2 cellular contexts compared by ENCODE assay signal in the genomic region with DNA sequence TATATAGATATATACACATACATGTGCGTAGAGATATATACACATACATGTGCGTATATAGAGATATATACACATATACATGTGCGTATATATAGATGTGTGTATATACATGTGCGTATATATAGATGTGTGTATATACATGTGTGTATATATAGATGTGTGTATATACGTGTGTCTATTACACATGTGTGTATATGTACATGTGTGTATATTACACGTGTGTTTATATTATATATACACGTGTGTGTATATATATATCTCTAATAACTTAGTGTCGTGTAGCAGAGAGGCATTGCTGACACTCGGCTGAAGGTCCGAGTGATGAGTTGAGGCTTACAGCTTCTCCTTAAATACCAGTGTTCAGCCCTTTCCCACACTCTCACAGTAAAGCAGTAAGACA.
A peak's percentile ranks its signal among the peaks of the same experiment; 100 is the strongest.
TF ChIP-seq lines count a peak whose summit lies in the region.

No MANE protein-coding gene starts in this region.

TF ChIP-seq in HepG2, 621 proteins besides CTCF, POLR2A, EP300 and RAD21 (continued from another document):
- TF ChIP-seq, protein P1, sequence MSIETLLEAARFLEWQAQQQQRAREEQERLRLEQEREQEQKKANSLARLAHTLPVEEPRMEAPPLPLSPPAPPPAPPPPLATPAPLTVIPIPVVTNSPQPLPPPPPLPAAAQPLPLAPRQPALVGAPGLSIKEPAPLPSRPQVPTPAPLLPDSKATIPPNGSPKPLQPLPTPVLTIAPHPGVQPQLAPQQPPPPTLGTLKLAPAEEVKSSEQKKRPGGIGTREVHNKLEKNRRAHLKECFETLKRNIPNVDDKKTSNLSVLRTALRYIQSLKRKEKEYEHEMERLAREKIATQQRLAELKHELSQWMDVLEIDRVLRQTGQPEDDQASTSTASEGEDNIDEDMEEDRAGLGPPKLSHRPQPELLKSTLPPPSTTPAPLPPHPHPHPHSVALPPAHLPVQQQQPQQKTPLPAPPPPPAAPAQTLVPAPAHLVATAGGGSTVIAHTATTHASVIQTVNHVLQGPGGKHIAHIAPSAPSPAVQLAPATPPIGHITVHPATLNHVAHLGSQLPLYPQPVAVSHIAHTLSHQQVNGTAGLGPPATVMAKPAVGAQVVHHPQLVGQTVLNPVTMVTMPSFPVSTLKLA (IDR thresholded peaks at IDR 0.05) = peak; percentile 95

TF ChIP-seq in H1, 55 proteins besides CTCF, POLR2A, EP300 and RAD21:
- TF ChIP-seq EGR1 (IDR thresholded peaks at IDR 0.05; ENCODE audit: borderline replicate concordance, low read depth, low read length) (no peak), CTBP2 (IDR thresholded peaks at IDR 0.05; ENCODE audit: borderline replicate concordance, insufficient read depth, insufficient read length, low read length) (no peak), CHD1 (IDR thresholded peaks at IDR 0.05; ENCODE audit: low read depth, low read length) (no peak), SP4 (IDR thresholded peaks at IDR 0.05; ENCODE audit: low read length) (no peak), BCL11A (IDR thresholded peaks at IDR 0.05; ENCODE audit: low read depth in 2 of 2, low read length in 2 of 2) (no peak), SIRT6 (IDR thresholded peaks at IDR 0.05; ENCODE audit: low read length) (no peak), HDAC6 (IDR thresholded peaks at IDR 0.05; ENCODE audit: low read depth, low read length) (no peak), TEAD4 (IDR thresholded peaks at IDR 0.05; ENCODE audit: low read depth, low read length) (no peak), JUND (IDR thresholded peaks at IDR 0.05; ENCODE audit: low read length) (no peak), CEBPB (IDR thresholded peaks at IDR 0.05; ENCODE audit: low read depth, low read length) (no peak), PHF8 (conservative IDR thresholded peaks at IDR 0.05; ENCODE audit: low read depth, low read length) (no peak), SIX5 (IDR thresholded peaks at IDR 0.05; ENCODE audit: low read depth, low read length) (no peak), NRF1 (IDR thresholded peaks at IDR 0.05; ENCODE audit: low read depth, low read length) (no peak), YY1 (IDR thresholded peaks at IDR 0.05; ENCODE audit: low read depth, low read length) (no peak), RXRA (IDR thresholded peaks at IDR 0.05; ENCODE audit: insufficient read depth, low read depth, low read length) (no peak), BACH1 (IDR thresholded peaks at IDR 0.05; ENCODE audit: low read length) (no peak)
- TF ChIP-seq, protein P2, sequence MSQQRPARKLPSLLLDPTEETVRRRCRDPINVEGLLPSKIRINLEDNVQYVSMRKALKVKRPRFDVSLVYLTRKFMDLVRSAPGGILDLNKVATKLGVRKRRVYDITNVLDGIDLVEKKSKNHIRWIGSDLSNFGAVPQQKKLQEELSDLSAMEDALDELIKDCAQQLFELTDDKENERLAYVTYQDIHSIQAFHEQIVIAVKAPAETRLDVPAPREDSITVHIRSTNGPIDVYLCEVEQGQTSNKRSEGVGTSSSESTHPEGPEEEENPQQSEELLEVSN (IDR thresholded peaks at IDR 0.05) = no peak
- TF ChIP-seq, protein P3, sequence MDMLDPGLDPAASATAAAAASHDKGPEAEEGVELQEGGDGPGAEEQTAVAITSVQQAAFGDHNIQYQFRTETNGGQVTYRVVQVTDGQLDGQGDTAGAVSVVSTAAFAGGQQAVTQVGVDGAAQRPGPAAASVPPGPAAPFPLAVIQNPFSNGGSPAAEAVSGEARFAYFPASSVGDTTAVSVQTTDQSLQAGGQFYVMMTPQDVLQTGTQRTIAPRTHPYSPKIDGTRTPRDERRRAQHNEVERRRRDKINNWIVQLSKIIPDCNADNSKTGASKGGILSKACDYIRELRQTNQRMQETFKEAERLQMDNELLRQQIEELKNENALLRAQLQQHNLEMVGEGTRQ (IDR thresholded peaks at IDR 0.05; ENCODE audit: low read length) = no peak
